26 cellular contexts compared by ENCODE assay signal in the genomic region with DNA sequence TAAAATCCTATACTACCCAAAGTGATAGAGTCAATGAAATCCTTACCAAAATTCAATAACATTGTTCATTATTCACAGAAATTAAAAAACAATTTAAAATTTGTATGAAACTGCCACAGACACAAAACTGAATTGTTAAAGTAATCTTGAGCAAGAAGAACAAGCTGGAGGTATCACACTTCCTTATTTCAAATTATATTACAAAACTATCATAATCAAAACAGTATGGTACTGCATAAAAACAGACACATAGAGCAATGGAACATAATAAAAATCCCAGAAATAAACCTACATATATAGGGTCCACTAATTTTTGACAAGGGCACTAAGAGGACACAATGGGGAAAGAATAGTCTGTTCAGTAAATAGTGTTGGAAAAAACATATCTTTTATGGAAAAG.
"Had no signal": no experiment of that assay in that cellular context is flagged by ENCODE, and none has a peak within 500 bp of the region (broad histone marks: within the 10 kb centered on the region; RNA-seq: fewer than 3 reads in every experiment).

No MANE protein-coding gene starts in this region.

- H3K9me3 ChIP-seq: gastrocnemius medialis, lower lobe of right lung, mucosa of descending colon had no signal

- H3K27me3 ChIP-seq: esophagus squamous epithelium, heart right ventricle, left lung had no signal

- H3K27ac ChIP-seq: epithelial cell of prostate, esophagus squamous epithelium, gastrocnemius medialis, heart right ventricle, left lung, lower lobe of right lung had no signal

- DNase-seq: cortex of kidney; effector CD8-positive, alpha-beta T cell; effector memory CD8-positive, alpha-beta T cell; endodermal cell; erythroblast; esophagus squamous epithelium; foreskin fibroblast; foreskin melanocyte; gastrocnemius medialis; glutamatergic neuron; head of caudate nucleus; heart right ventricle; hippocampal formation; left cardiac atrium; left lung; left ventricle myocardium superior; lower lobe of right lung; mesenchymal stem cell; mucosa of descending colon; naive B cell; naive thymus-derived CD8-positive, alpha-beta T cell had no signal

- ATAC-seq: effector memory CD8-positive, alpha-beta T cell; esophagus mucosa; gastrocnemius medialis; heart right ventricle; left cardiac atrium; left lung; left ventricle myocardium superior; lower lobe of right lung; mucosa of descending colon; naive thymus-derived CD8-positive, alpha-beta T cell had no signal

- H3K36me3 ChIP-seq: esophagus squamous epithelium, gastrocnemius medialis, heart right ventricle, left lung, lower lobe of right lung had no signal

- FAIRE-seq: endometrium, islet of Langerhans, keratinocyte had no signal

- H3K4me3 ChIP-seq: esophagus squamous epithelium, gastrocnemius medialis, heart right ventricle, left lung, lower lobe of right lung, mucosa of descending colon had no signal

- H3K4me1 ChIP-seq: esophagus squamous epithelium, gastrocnemius medialis, heart right ventricle, left lung, lower lobe of right lung had no signal
